In genomic region chr5:78647838-78648358, GRCh38 we compare ENCODE assay signal across 8 cellular contexts. TPM values are rescaled to one million over a fixed set of nuclear protein-coding genes. Genes with fewer than 3 reads are reported as not detected.
DNase-seq lines count a peak whose midpoint lies in the region; ATAC-seq and TF ChIP-seq lines count a peak whose summit lies in the region.

No MANE protein-coding gene starts in this region.

- peak; percentile 57 for DNase-seq in AG10803 (ENCODE audit: low read depth)
- peak; percentile 54 for DNase-seq in RPMI8226
- no peak for DNase-seq in effector memory CD8-positive, alpha-beta T cell
- peak; percentile 91 for DNase-seq in mesenteric fat pad (ENCODE audit: low spot score)
- peak; percentile 55 to 84 for DNase-seq in tibial artery
- no peak for DNase-seq in amniotic stem cell (lab: John Stamatoyannopoulos, UW)

- H3K4me1 ChIP-seq in tibial artery: peaks cover 0 to 60% (median 43%) of the 10 kb centered on the region in 4 donors

- peaks cover 9 to 15% of the 10 kb centered on the region in 2 donors for H3K4me1 Mint-ChIP-seq in effector memory CD8-positive, alpha-beta T cell (ENCODE audit: low read depth in 2 of 2)

- H3K27me3 ChIP-seq in tibial artery: no peaks in the 10 kb centered on the region

- peak; percentile 32 for ATAC-seq in GM18517 (IDR thresholded peaks at IDR 0.05; ENCODE audit: unreplicated experiment)
- peak; percentile 16 for ATAC-seq in HG03097 (IDR thresholded peaks at IDR 0.05; ENCODE audit: low FRiP score, unreplicated experiment)
- no peak for ATAC-seq in effector memory CD8-positive, alpha-beta T cell (replicated peaks)

- H3K4me3 ChIP-seq in AG10803 (ENCODE audit: low read length): peak overlapping the region; percentile 79
- H3K4me3 ChIP-seq in tibial artery: peak overlapping the region; percentile 67 to 70

- H3K27ac ChIP-seq in tibial artery: peak overlapping the region; percentile 97 to 99

- no peak overlapping the region for H3K27ac Mint-ChIP-seq in effector memory CD8-positive, alpha-beta T cell

- no peaks in the 10 kb centered on the region for H3K9me3 Mint-ChIP-seq in effector memory CD8-positive, alpha-beta T cell

- no peaks in the 10 kb centered on the region for H3K36me3 ChIP-seq in tibial artery

- peaks cover 55 to 57% of the 10 kb centered on the region in 2 donors for H3K27me3 Mint-ChIP-seq in effector memory CD8-positive, alpha-beta T cell

- TF ChIP-seq CTCF in AG10803 (conservative IDR thresholded peaks at IDR 0.05; ENCODE audit: low read length): peak; percentile 19; the same call in 1 of the 2 replicates
- TF ChIP-seq CTCF in tibial artery (IDR thresholded peaks at IDR 0.05): no peak

- no peaks in the 10 kb centered on the region for H3K9me3 ChIP-seq in tibial artery

- intact Hi-C loops in tibial artery (cut with DNase I; ENCODE audit: low total_unique reads): loop anchor here (5.0 to 10.0 kb wide), 2 partner anchors 101 to 157 kb away; no protein-coding TSS in a partner anchor

- H3K4me3 Mint-ChIP-seq in effector memory CD8-positive, alpha-beta T cell: peak overlapping the region; percentile 57 to 66

- peaks cover 1% of the 10 kb centered on the region for H3K36me3 Mint-ChIP-seq in effector memory CD8-positive, alpha-beta T cell (ENCODE audit: insufficient read depth)

RNA-seq across cellular contexts. Expression of gene LHFPL2, which starts 0.7 kb away (rescaled TPM):
- total RNA-seq in mesenteric fat pad: 76.0 TPM

Comparison
In these comparisons a context has a peak if more than half of its experiments do, and no peak if none do; other contexts are left out.
1. DNase-seq: peak in AG10803 (single experiment), RPMI8226 (single experiment), mesenteric fat pad (single experiment) and tibial artery (2 of 2); none in effector memory CD8-positive, alpha-beta T cell (0 of 3) and amniotic stem cell (single experiment).